Comparison of ENCODE assay signal across 37 cellular contexts in the genomic region with DNA sequence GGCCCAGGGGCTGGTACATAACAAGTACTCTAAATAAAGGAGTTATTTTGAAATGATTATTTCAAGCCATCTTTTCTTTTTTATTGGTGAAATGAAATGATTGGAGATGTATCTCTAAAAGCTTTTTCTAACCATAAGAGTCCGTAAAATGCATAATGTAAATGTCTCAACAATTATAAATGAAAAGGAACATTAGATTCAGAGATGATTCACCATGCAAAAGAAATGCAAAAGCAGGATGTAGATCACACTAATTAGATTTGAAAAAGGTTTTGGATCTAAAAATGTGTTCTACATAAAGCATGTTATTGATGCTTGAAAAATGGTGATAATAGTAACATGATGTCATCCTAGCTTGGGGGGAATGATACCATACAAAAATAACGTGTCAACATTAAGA. TPM values are rescaled to one million over a fixed set of nuclear protein-coding genes. Genes with fewer than 3 reads are reported as not detected.
"Had no signal": no experiment of that assay in that cellular context is flagged by ENCODE, and none has a peak within 500 bp of the region (broad histone marks: within the 10 kb centered on the region; RNA-seq: fewer than 3 reads in every experiment).

No MANE protein-coding gene starts in this region.

- H3K9me3 Mint-ChIP-seq: activated CD4-positive, alpha-beta memory T cell treated with anti-CD3 and anti-CD28 coated beads, Interleukin-2, amount 10 ng/mL, durations not matched to agents 7 days and 5 days; activated CD4-positive, alpha-beta T cell treated with anti-CD3 and anti-CD28 coated beads, Interleukin-2, amount 10 ng/mL, durations not matched to agents 7 days and 5 days; activated naive CD4-positive, alpha-beta T cell treated with anti-CD3 and anti-CD28 coated beads, Interleukin-2, amount 10 ng/mL, durations not matched to agents 7 days and 5 days; activated naive CD4-positive, alpha-beta T cell treated with anti-CD3 and anti-CD28 coated beads, Interleukin-2, amount 50 U/mL, for 24 hours; activated naive CD8-positive, alpha-beta T cell treated with anti-CD3 and anti-CD28 coated beads, Interleukin-2, amount 10 ng/mL, durations not matched to agents 7 days and 5 days; activated naive CD8-positive, alpha-beta T cell treated with anti-CD3 and anti-CD28 coated beads, Interleukin-2, amount 50 U/mL, for 24 hours; activated T-cell treated with anti-CD3 and anti-CD28 coated beads, Interleukin-2, amount 50 U/mL, for 24 hours; activated T-helper 2 cell treated with anti-CD3 and anti-CD28 coated beads, Interferon-gamma antibody, Interleukin-2, Interleukin-4, amounts not matched to agents 10 μg/mL and 5 μg/mL and 100 μg/mL, durations not matched to agents 14 hours and 24 hours and 36 hours; brain; central memory CD8-positive, alpha-beta T cell; T-helper 1 cell treated with Interleukin-12 subunit alpha and Interleukin-12 subunit beta and Interleukin-4 antibody, amounts not matched to agents 30 μg/mL and 1 μg/mL, for 36 hours; T-helper 2 cell treated with Interferon-gamma antibody and Interleukin-4, amounts not matched to agents 5 μg/mL and 100 μg/mL, for 36 hours; WTC11 had no signal

- H3K27me3 Mint-ChIP-seq: activated CD4-positive, alpha-beta memory T cell treated with anti-CD3 and anti-CD28 coated beads, Interleukin-2, amount 10 ng/mL, durations not matched to agents 7 days and 5 days; activated CD8-positive, alpha-beta memory T cell treated with anti-CD3 and anti-CD28 coated beads, Interleukin-2, amount 10 ng/mL, durations not matched to agents 7 days and 5 days; activated naive CD4-positive, alpha-beta T cell treated with anti-CD3 and anti-CD28 coated beads, Interleukin-2, amount 10 ng/mL, durations not matched to agents 7 days and 5 days; activated naive CD8-positive, alpha-beta T cell treated with anti-CD3 and anti-CD28 coated beads, Interleukin-2, amount 10 ng/mL, durations not matched to agents 7 days and 5 days had no signal

- H3K4me3 ChIP-seq: ascending aorta, cardiac muscle cell had no signal

- H3K27me3 ChIP-seq: ascending aorta had no signal

- H3K36me3 ChIP-seq: ascending aorta, cardiac muscle cell, WERI-Rb-1 had no signal

- ATAC-seq: activated CD4-positive, alpha-beta T cell treated with anti-CD3 and anti-CD28 coated beads for 36 hours; activated CD4-positive, CD25-positive, alpha-beta regulatory T cell treated with anti-CD3 and anti-CD28 coated beads, Interleukin-2, amount 50 U/mL, for 24 hours; activated CD8-positive, alpha-beta memory T cell treated with anti-CD3 and anti-CD28 coated beads, Interleukin-2, amount 10 ng/mL, durations not matched to agents 7 days and 5 days; activated CD8-positive, alpha-beta T cell treated with anti-CD3 and anti-CD28 coated beads, Interleukin-2, amount 10 ng/mL, durations not matched to agents 7 days and 5 days; activated naive CD8-positive, alpha-beta T cell treated with anti-CD3 and anti-CD28 coated beads, Interleukin-2, amount 50 U/mL, for 24 hours; WTC11 had no signal

- H3K4me1 ChIP-seq: ascending aorta had no signal

- H3K27ac ChIP-seq: ascending aorta, cardiac muscle cell, WERI-Rb-1 had no signal

- H3K27ac Mint-ChIP-seq: activated CD4-positive, alpha-beta memory T cell treated with anti-CD3 and anti-CD28 coated beads, Interleukin-2, amount 10 ng/mL, durations not matched to agents 7 days and 5 days; activated CD4-positive, alpha-beta T cell treated with anti-CD3 and anti-CD28 coated beads for 36 hours; activated CD4-positive, alpha-beta T cell treated with anti-CD3 and anti-CD28 coated beads, Interleukin-2, amount 10 ng/mL, durations not matched to agents 7 days and 5 days; activated CD8-positive, alpha-beta memory T cell treated with anti-CD3 and anti-CD28 coated beads, Interleukin-2, amount 10 ng/mL, durations not matched to agents 7 days and 5 days; activated CD8-positive, alpha-beta T cell treated with anti-CD3 and anti-CD28 coated beads, Interleukin-2, amount 10 ng/mL, durations not matched to agents 7 days and 5 days; activated naive CD4-positive, alpha-beta T cell treated with anti-CD3 and anti-CD28 coated beads, Interleukin-2, amount 10 ng/mL, durations not matched to agents 7 days and 5 days; activated naive CD4-positive, alpha-beta T cell treated with anti-CD3 and anti-CD28 coated beads, Interleukin-2, amount 50 U/mL, for 24 hours; activated naive CD8-positive, alpha-beta T cell; activated naive CD8-positive, alpha-beta T cell treated with anti-CD3 and anti-CD28 coated beads, Interleukin-2, amount 10 ng/mL, durations not matched to agents 7 days and 5 days; activated naive CD8-positive, alpha-beta T cell treated with anti-CD3 and anti-CD28 coated beads, Interleukin-2, amount 50 U/mL, for 24 hours; activated T-cell treated with anti-CD3 and anti-CD28 coated beads, Interleukin-2, amount 50 U/mL, for 24 hours; activated T-helper 2 cell treated with anti-CD3 and anti-CD28 coated beads, Interferon-gamma antibody, Interleukin-2, Interleukin-4, amounts not matched to agents 10 μg/mL and 5 μg/mL and 100 μg/mL, durations not matched to agents 14 hours and 24 hours and 36 hours; T-helper 1 cell treated with Interleukin-12 subunit alpha and Interleukin-12 subunit beta and Interleukin-4 antibody, amounts not matched to agents 30 μg/mL and 1 μg/mL, for 36 hours; T-helper 2 cell treated with Interferon-gamma antibody and Interleukin-4, amounts not matched to agents 5 μg/mL and 100 μg/mL, for 36 hours; WTC11 had no signal

- H3K4me3 Mint-ChIP-seq: activated CD4-positive, alpha-beta memory T cell treated with anti-CD3 and anti-CD28 coated beads, Interleukin-2, amount 10 ng/mL, durations not matched to agents 7 days and 5 days; activated CD4-positive, alpha-beta T cell treated with anti-CD3 and anti-CD28 coated beads for 36 hours; activated CD4-positive, alpha-beta T cell treated with anti-CD3 and anti-CD28 coated beads, Interleukin-2, amount 10 ng/mL, durations not matched to agents 7 days and 5 days; activated CD8-positive, alpha-beta memory T cell treated with anti-CD3 and anti-CD28 coated beads, Interleukin-2, amount 10 ng/mL, durations not matched to agents 7 days and 5 days; activated CD8-positive, alpha-beta T cell treated with anti-CD3 and anti-CD28 coated beads, Interleukin-2, amount 10 ng/mL, durations not matched to agents 7 days and 5 days; activated naive CD4-positive, alpha-beta T cell treated with anti-CD3 and anti-CD28 coated beads, Interleukin-2, amount 10 ng/mL, durations not matched to agents 7 days and 5 days; activated naive CD4-positive, alpha-beta T cell treated with anti-CD3 and anti-CD28 coated beads, Interleukin-2, amount 50 U/mL, for 24 hours; activated naive CD8-positive, alpha-beta T cell; activated naive CD8-positive, alpha-beta T cell treated with anti-CD3 and anti-CD28 coated beads, Interleukin-2, amount 10 ng/mL, durations not matched to agents 7 days and 5 days; activated naive CD8-positive, alpha-beta T cell treated with anti-CD3 and anti-CD28 coated beads, Interleukin-2, amount 50 U/mL, for 24 hours; activated T-cell treated with anti-CD3 and anti-CD28 coated beads, Interleukin-2, amount 50 U/mL, for 24 hours; brain; central memory CD8-positive, alpha-beta T cell; T-helper 1 cell treated with Interleukin-12 subunit alpha and Interleukin-12 subunit beta and Interleukin-4 antibody, amounts not matched to agents 30 μg/mL and 1 μg/mL, for 36 hours; T-helper 2 cell treated with Interferon-gamma antibody and Interleukin-4, amounts not matched to agents 5 μg/mL and 100 μg/mL, for 36 hours; WTC11 had no signal

- DNase-seq: activated CD4-positive, alpha-beta memory T cell treated with anti-CD3 and anti-CD28 coated beads, Interleukin-2, amount 10 ng/mL, durations not matched to agents 7 days and 5 days; activated CD4-positive, alpha-beta T cell treated with anti-CD3 and anti-CD28 coated beads for 1 hour; activated CD4-positive, alpha-beta T cell treated with anti-CD3 and anti-CD28 coated beads for 36 hours; activated CD4-positive, alpha-beta T cell treated with anti-CD3 and anti-CD28 coated beads for 48 hours; activated CD4-positive, alpha-beta T cell treated with anti-CD3 and anti-CD28 coated beads, Interleukin-2, amount 10 ng/mL, durations not matched to agents 7 days and 5 days; activated CD4-positive, alpha-beta T cell treated with anti-CD3 and anti-CD28 coated beads, Interleukin-2, amount 50 U/mL, for 48 hours; activated CD4-positive, CD25-positive, alpha-beta regulatory T cell; activated CD8-positive, alpha-beta memory T cell treated with anti-CD3 and anti-CD28 coated beads for 24 hours; activated CD8-positive, alpha-beta memory T cell treated with anti-CD3 and anti-CD28 coated beads, Interleukin-2, amount 10 ng/mL, durations not matched to agents 7 days and 5 days; activated CD8-positive, alpha-beta memory T cell treated with anti-CD3 and anti-CD28 coated beads, Interleukin-2, amount 50 U/mL, for 48 hours; activated CD8-positive, alpha-beta T cell treated with anti-CD3 and anti-CD28 coated beads, Interleukin-2, amount 10 ng/mL, durations not matched to agents 7 days and 5 days; activated effector memory CD4-positive, alpha-beta T cell treated with Interleukin-2 at 50 U/mL for 16 hours; activated gamma-delta T cell; activated naive CD4-positive, alpha-beta T cell treated with anti-CD3 and anti-CD28 coated beads, Interleukin-2, amount 10 ng/mL, durations not matched to agents 7 days and 5 days; activated naive CD4-positive, alpha-beta T cell treated with Interleukin-2 at 50 U/mL for 16 hours; activated naive CD8-positive, alpha-beta T cell treated with anti-CD3 and anti-CD28 coated beads, Interleukin-2, amount 10 ng/mL, durations not matched to agents 7 days and 5 days; activated naive CD8-positive, alpha-beta T cell treated with anti-CD3 and anti-CD28 coated beads, Interleukin-2, amount 50 U/mL, for 24 hours; activated T-cell treated with anti-CD3 and anti-CD28 coated beads, Interleukin-2, amount 50 U/mL, for 24 hours; activated T-cell treated with anti-CD3 and anti-CD28 coated beads, Interleukin-2, amount 50 U/mL, for 48 hours; amygdala; anterior cingulate cortex; caudate nucleus; cerebellar nuclear complex; T-helper 2 cell; T-helper 9 cell; WERI-Rb-1 had no signal

- H3K9me3 ChIP-seq: ascending aorta had no signal

- H3K4me1 Mint-ChIP-seq: brain; central memory CD8-positive, alpha-beta T cell had no signal

RNA-seq across cellular contexts. Expression of a gene that starts 15.6 kb away (rescaled TPM):
- polyA plus RNA-seq: cardiac muscle cell had no signal
